13 cellular contexts compared by ENCODE assay signal in genomic region chr2:232897386-232897970, GRCh38. TPM values are rescaled to one million over a fixed set of nuclear protein-coding genes. Genes with fewer than 3 reads are reported as not detected.
"Had no signal": no experiment of that assay in that cellular context is flagged by ENCODE, and none has a peak within 500 bp of the region (broad histone marks: within the 10 kb centered on the region; RNA-seq: fewer than 3 reads in every experiment).

No MANE protein-coding gene starts in this region.

- H3K4me3 ChIP-seq: body of pancreas, gastrocnemius medialis, heart left ventricle, ovary, transverse colon, vagina had no signal

- H3K4me1 ChIP-seq: gastrocnemius medialis, transverse colon, vagina had no signal

- H3K27me3 ChIP-seq: body of pancreas, ovary, transverse colon, vagina had no signal

- DNase-seq: activated CD4-positive, alpha-beta T cell treated with anti-CD3 and anti-CD28 coated beads, Interleukin-2, amount 10 ng/mL, durations not matched to agents 7 days and 5 days; activated CD4-positive, CD25-positive, alpha-beta regulatory T cell; body of pancreas; effector memory CD8-positive, alpha-beta T cell; gastrocnemius medialis; heart left ventricle; left colon; midbrain; transverse colon had no signal

- H3K27ac Mint-ChIP-seq: activated CD4-positive, alpha-beta T cell treated with anti-CD3 and anti-CD28 coated beads, Interleukin-2, amount 10 ng/mL, durations not matched to agents 7 days and 5 days; activated naive CD4-positive, alpha-beta T cell treated with anti-CD3 and anti-CD28 coated beads for 36 hours; activated T-helper 1 cell treated with anti-CD3 and anti-CD28 coated beads, Interleukin-12 subunit alpha, Interleukin-12 subunit beta, Interleukin-2, Interleukin-4 antibody, amounts not matched to agents 30 ng/mL and 10 ng/mL and 1 ng/mL, durations not matched to agents 14 hours and 24 hours and 36 hours; effector memory CD8-positive, alpha-beta T cell had no signal

- H3K27me3 Mint-ChIP-seq: activated CD4-positive, alpha-beta T cell treated with anti-CD3 and anti-CD28 coated beads, Interleukin-2, amount 10 ng/mL, durations not matched to agents 7 days and 5 days had no signal

- ATAC-seq: body of pancreas; effector memory CD8-positive, alpha-beta T cell; gastrocnemius medialis; heart left ventricle; left colon had no signal

- H3K4me1 Mint-ChIP-seq: activated CD4-positive, alpha-beta T cell treated with anti-CD3 and anti-CD28 coated beads, Interleukin-2, amount 10 ng/mL, durations not matched to agents 7 days and 5 days had no signal

- H3K9me3 Mint-ChIP-seq: activated CD4-positive, alpha-beta T cell treated with anti-CD3 and anti-CD28 coated beads, Interleukin-2, amount 10 ng/mL, durations not matched to agents 7 days and 5 days; activated naive CD4-positive, alpha-beta T cell treated with anti-CD3 and anti-CD28 coated beads for 36 hours; activated T-helper 1 cell treated with anti-CD3 and anti-CD28 coated beads, Interleukin-12 subunit alpha, Interleukin-12 subunit beta, Interleukin-2, Interleukin-4 antibody, amounts not matched to agents 30 ng/mL and 10 ng/mL and 1 ng/mL, durations not matched to agents 14 hours and 24 hours and 36 hours; effector memory CD8-positive, alpha-beta T cell had no signal

- H3K4me3 Mint-ChIP-seq: activated CD4-positive, alpha-beta T cell treated with anti-CD3 and anti-CD28 coated beads, Interleukin-2, amount 10 ng/mL, durations not matched to agents 7 days and 5 days; activated naive CD4-positive, alpha-beta T cell treated with anti-CD3 and anti-CD28 coated beads for 36 hours; activated T-helper 1 cell treated with anti-CD3 and anti-CD28 coated beads, Interleukin-12 subunit alpha, Interleukin-12 subunit beta, Interleukin-2, Interleukin-4 antibody, amounts not matched to agents 30 ng/mL and 10 ng/mL and 1 ng/mL, durations not matched to agents 14 hours and 24 hours and 36 hours; effector memory CD8-positive, alpha-beta T cell had no signal

- H3K36me3 ChIP-seq: gastrocnemius medialis, heart left ventricle, ovary, transverse colon, vagina had no signal

- H3K9me3 ChIP-seq: body of pancreas, gastrocnemius medialis, heart left ventricle, ovary, transverse colon, vagina had no signal

- H3K27ac ChIP-seq: body of pancreas, gastrocnemius medialis, heart left ventricle, ovary, transverse colon, vagina had no signal

RNA-seq across cellular contexts. Expression of gene SNORC, which starts 27.4 kb away (rescaled TPM):
- total RNA-seq: vagina had no signal
